ENCODE assay signal across 11 cellular contexts in genomic region chr16:29607428-29607823, GRCh38. TPM values are rescaled to one million over a fixed set of nuclear protein-coding genes. Genes with fewer than 3 reads are reported as not detected.
DNase-seq lines count a peak whose midpoint lies in the region; ATAC-seq and TF ChIP-seq lines count a peak whose summit lies in the region.
"Not testable (repeated sequence)": the region's sequence is repeated elsewhere in the genome, so short reads cannot be mapped to it uniquely, and the experiment has no call there.
"Had no signal": no experiment of that assay in that cellular context is flagged by ENCODE, and none has a peak within 500 bp of the region (broad histone marks: within the 10 kb centered on the region; RNA-seq: fewer than 3 reads in every experiment).

No MANE protein-coding gene starts in this region.

- H3K9me3 ChIP-seq in CD8-positive, alpha-beta memory T cell (ENCODE audit: low read length); Loucy (ENCODE audit: insufficient read depth, low read depth, low read length); WERI-Rb-1 (ENCODE audit: severe bottlenecking); esophagus muscularis mucosa; right cardiac atrium (ENCODE audit: control insufficient read depth, low read length); psoas muscle; uterus: not testable (repeated sequence)

- H3F3A ChIP-seq in Loucy (ENCODE audit: low read depth) = not testable (repeated sequence)

- H3K4me2 ChIP-seq in Loucy (ENCODE audit: low read depth, low read length, poor library complexity, severe bottlenecking) = peak overlapping the region; percentile 31

- H3K36me3 ChIP-seq in CD8-positive, alpha-beta memory T cell (ENCODE audit: insufficient read depth, low read length); Loucy (ENCODE audit: insufficient read depth, low read length); WERI-Rb-1; esophagus muscularis mucosa; psoas muscle (ENCODE audit: insufficient read depth in 1 of 2, low read depth in 1 of 2); uterus: not testable (repeated sequence)

- intact Hi-C loops in esophagus muscularis mucosa (cut with DNase I); right cardiac atrium (cut with DNase I); psoas muscle (cut with DNase I); uterus (cut with DNase I; ENCODE audit: low total_unique reads): not testable (repeated sequence)

- not testable (repeated sequence) for H3K27me3 Mint-ChIP-seq in CD8-positive, alpha-beta memory T cell; activated T-cell treated with anti-CD3 and anti-CD28 coated beads, Interleukin-2, amount 50 U/mL, for 72 hours (ENCODE audit: low read depth)

- not testable (repeated sequence) for H2AFZ ChIP-seq in Loucy (ENCODE audit: low read length)

- not testable (repeated sequence) for TF ChIP-seq POLR2A in esophagus muscularis mucosa (IDR thresholded peaks at IDR 0.05; ENCODE audit: low read depth); uterus (IDR thresholded peaks at IDR 0.05)

- not testable (repeated sequence) for H3K4me1 ChIP-seq in CD8-positive, alpha-beta memory T cell (ENCODE audit: insufficient read depth, low read length); Loucy (ENCODE audit: insufficient read depth, low read length, poor library complexity, severe bottlenecking); right cardiac atrium (ENCODE audit: control insufficient read depth, insufficient read depth, low read length); uterus
- peaks cover 24 to 72% (median 70%) of the 10 kb centered on the region in 4 donors for H3K4me1 ChIP-seq in esophagus muscularis mucosa
- peaks cover 29% of the 10 kb centered on the region for H3K4me1 ChIP-seq in psoas muscle

- peaks cover 0 to 14% (median 0%) of the 10 kb centered on the region in 3 donors for H3K36me3 Mint-ChIP-seq in CD8-positive, alpha-beta memory T cell
- peaks cover 4 to 25% of the 10 kb centered on the region in 2 donors for H3K36me3 Mint-ChIP-seq in activated T-cell treated with anti-CD3 and anti-CD28 coated beads, Interleukin-2, amount 50 U/mL, for 72 hours (ENCODE audit: insufficient read depth in 2 of 2)

- DNase-seq in CD8-positive, alpha-beta memory T cell; WERI-Rb-1; activated T-cell treated with anti-CD3 and anti-CD28 coated beads, Interleukin-2, amount 50 U/mL, for 72 hours; psoas muscle: not testable (repeated sequence)
- DNase-seq in esophagus muscularis mucosa (ENCODE audit: extremely low spot score) (peak; percentile 57), right cardiac atrium (peak; percentile 50 to 75 (median 72)), uterus (peak; percentile 51)

- POLR2A ChIA-PET in CD8-positive, alpha-beta memory T cell (lab: Charles Lee) = not testable (repeated sequence)

- H3K4me3 ChIP-seq in CD8-positive, alpha-beta memory T cell (ENCODE audit: low read length); Loucy (ENCODE audit: low read length, poor library complexity, severe bottlenecking); WERI-Rb-1 (ENCODE audit: low read depth, low read length); esophagus muscularis mucosa; right cardiac atrium (ENCODE audit: low read length); psoas muscle; uterus: not testable (repeated sequence)

- not testable (repeated sequence) for TF ChIP-seq EP300 in esophagus muscularis mucosa (IDR thresholded peaks at IDR 0.05)

- not testable (repeated sequence) for H3K9me2 ChIP-seq in Loucy (replicated peaks; ENCODE audit: low read depth, low read length)

- H3K79me2 ChIP-seq in Loucy (ENCODE audit: insufficient read depth, low read length) = peaks cover 71% of the 10 kb centered on the region

- CTCF ChIA-PET in CD8-positive, alpha-beta memory T cell (lab: Charles Lee) = not testable (repeated sequence)

- not testable (repeated sequence) for TF ChIP-seq CTCF in Loucy (conservative IDR thresholded peaks at IDR 0.05; ENCODE audit: low read length); WERI-Rb-1 (IDR thresholded peaks at IDR 0.05; ENCODE audit: low read depth, low read length); esophagus muscularis mucosa (IDR thresholded peaks at IDR 0.05); psoas muscle (IDR thresholded peaks at IDR 0.05); uterus (IDR thresholded peaks at IDR 0.05)

- not testable (repeated sequence) for ATAC-seq in activated T-cell treated with anti-CD3 and anti-CD28 coated beads, Interleukin-2, amount 50 U/mL, for 72 hours (replicated peaks in 1 of 2); psoas muscle
- ATAC-seq in right cardiac atrium = peak; percentile 36 to 39

- not testable (repeated sequence) for H3K9ac ChIP-seq in Loucy (ENCODE audit: low read depth, low read length, poor library complexity, severe bottlenecking)

- H3K9me3 Mint-ChIP-seq in CD8-positive, alpha-beta memory T cell; activated T-cell treated with anti-CD3 and anti-CD28 coated beads, Interleukin-2, amount 50 U/mL, for 72 hours: not testable (repeated sequence)

- not testable (repeated sequence) for H3K27ac ChIP-seq in CD8-positive, alpha-beta memory T cell (ENCODE audit: low read depth, low read length)
- peak overlapping the region; percentile 36 for H3K27ac ChIP-seq in WERI-Rb-1
- peak overlapping the region; percentile 52 to 76 (median 69) for H3K27ac ChIP-seq in esophagus muscularis mucosa (replicated peaks in 1 of 4)
- peak overlapping the region; percentile 11 for H3K27ac ChIP-seq in right cardiac atrium (ENCODE audit: low read length)
- peak overlapping the region; percentile 85 for H3K27ac ChIP-seq in psoas muscle
- peak overlapping the region; percentile 63 to 68 for H3K27ac ChIP-seq in uterus

- H3K27me3 ChIP-seq in CD8-positive, alpha-beta memory T cell (ENCODE audit: insufficient read depth, low read length, poor library complexity, severe bottlenecking); Loucy (ENCODE audit: insufficient read depth, low read length, poor library complexity, severe bottlenecking); WERI-Rb-1 (ENCODE audit: insufficient read depth, low read depth, severe bottlenecking); esophagus muscularis mucosa; right cardiac atrium (ENCODE audit: control insufficient read depth, insufficient read depth); psoas muscle (ENCODE audit: insufficient read depth in 3 of 3, low read length in 2 of 3); uterus: not testable (repeated sequence)

- not testable (repeated sequence) for H4K20me1 ChIP-seq in Loucy (ENCODE audit: insufficient read depth, low read length, poor library complexity, severe bottlenecking)

- peaks cover 30 to 55% (median 37%) of the 10 kb centered on the region in 3 donors for H3K4me1 Mint-ChIP-seq in CD8-positive, alpha-beta memory T cell
- H3K4me1 Mint-ChIP-seq in activated T-cell treated with anti-CD3 and anti-CD28 coated beads, Interleukin-2, amount 50 U/mL, for 72 hours (ENCODE audit: low read depth) = peaks cover 60% of the 10 kb centered on the region

- WGBS in esophagus muscularis mucosa = 23% methylated on average over 9 of the region's 11 CpGs
- WGBS in right cardiac atrium = 34% methylated on average over 11 of the region's 11 CpGs
- 43 to 68% (median 52%) methylated on average over 11 of the region's 11 CpGs for WGBS in psoas muscle, 3 donors

- H3K4me3 Mint-ChIP-seq in CD8-positive, alpha-beta memory T cell = peak overlapping the region in 2 of 7 donors; percentile 21 to 58
- peak overlapping the region; percentile 4 to 27 for H3K4me3 Mint-ChIP-seq in activated T-cell treated with anti-CD3 and anti-CD28 coated beads, Interleukin-2, amount 50 U/mL, for 72 hours

- H3K27ac Mint-ChIP-seq in CD8-positive, alpha-beta memory T cell = peak overlapping the region in 6 of 8 donors; percentile 43 to 76 (median 70)
- H3K27ac Mint-ChIP-seq in activated T-cell treated with anti-CD3 and anti-CD28 coated beads, Interleukin-2, amount 50 U/mL, for 72 hours = peak overlapping the region; percentile 87

RNA-seq across cellular contexts. Expression of gene SPN, which starts 55.6 kb away (rescaled TPM):
- 100 to 1,000 TPM; 136 to 144 TPM for total RNA-seq in CD8-positive, alpha-beta memory T cell
- 255 TPM for polyA plus RNA-seq in CD8-positive, alpha-beta memory T cell
- total RNA-seq in activated T-cell treated with anti-CD3 and anti-CD28 coated beads, Interleukin-2, amount 50 U/mL, for 72 hours = 10 to 100 TPM; 77.4 to 84.4 TPM
- total RNA-seq in esophagus muscularis mucosa = 1 to 10 TPM; 1.1 to 4.2 (median 2.6) TPM
- total RNA-seq in right cardiac atrium = 1 to 10 TPM; 1.3 to 3.4 (median 2.9) TPM
- polyA plus RNA-seq in right cardiac atrium = 2.6 TPM
- total RNA-seq in psoas muscle = 1 to 10 TPM in 1 of 4 donors, under 1 TPM in 3; 0.54 to 1.5 (median 0.65) TPM
- polyA plus RNA-seq in psoas muscle = under 1 TPM; 0.13 to 0.25 (median 0.22) TPM
- 1 to 10 TPM in 1 of 4 donors, under 1 TPM in 2, not detected in 1; 0.26 to 2.4 (median 0.83) TPM for total RNA-seq in uterus
- total RNA-seq: dermis microvascular lymphatic vessel endothelial cell, endothelial cell of umbilical vein, PC-3 had no signal
- polyA plus RNA-seq: endothelial cell of umbilical vein had no signal

Comparison
In these comparisons a context has a peak if more than half of its experiments do, and no peak if none do; other contexts are left out.
1. RNA of gene SPN, which starts 55.6 kb away (total RNA-seq): 136 to 144 TPM in CD8-positive, alpha-beta memory T cell and 77.4 to 84.4 TPM in activated T-cell treated with anti-CD3 and anti-CD28 coated beads, Interleukin-2, amount 50 U/mL, for 72 hours; 1.3 to 3.4 TPM in right cardiac atrium, 1.1 to 4.2 TPM in esophagus muscularis mucosa, 0.26 to 2.4 TPM in uterus and 0.54 to 1.5 TPM in psoas muscle; every median in the first group is over 10 times any median in the second.